9 cellular contexts compared by ENCODE assay signal in the genomic region with DNA sequence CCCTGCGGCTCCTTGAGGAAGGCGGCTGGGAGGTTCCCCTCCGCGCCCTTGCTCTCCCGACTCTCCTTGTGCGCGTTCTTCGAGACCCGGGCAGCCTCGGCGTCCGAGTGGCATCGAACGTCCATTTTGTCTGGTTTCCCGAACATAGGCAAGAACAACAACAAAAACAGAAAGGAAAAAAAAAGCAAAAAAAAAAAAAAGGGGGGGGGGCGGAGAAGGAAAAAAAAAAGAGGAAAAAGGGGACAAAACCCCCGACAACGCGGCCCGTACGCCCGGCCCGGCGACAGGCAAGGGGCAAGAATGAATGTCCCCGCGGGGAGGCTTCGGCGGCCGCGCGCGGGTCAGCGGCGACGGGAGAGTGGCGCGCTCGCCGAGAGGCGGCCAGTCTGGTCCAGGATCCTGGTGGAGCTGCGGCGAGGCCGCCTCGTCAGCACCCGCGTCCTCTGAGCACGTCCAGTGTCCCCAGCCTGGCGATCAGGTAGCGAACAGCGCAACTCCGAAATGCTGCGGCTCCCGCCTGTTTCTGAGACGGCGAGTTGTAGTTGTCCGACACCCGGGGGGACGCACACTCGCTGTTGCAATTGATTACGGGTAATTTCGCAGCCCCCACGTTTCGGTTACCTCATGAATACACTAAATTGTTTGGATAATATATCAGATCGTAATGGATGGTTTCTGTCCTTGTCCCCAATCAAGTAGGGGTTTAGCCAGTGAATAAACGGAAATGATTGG. TPM values are rescaled to one million over a fixed set of nuclear protein-coding genes. Genes with fewer than 3 reads are reported as not detected.
DNase-seq lines count a peak whose midpoint lies in the region; FAIRE-seq and TF ChIP-seq lines count a peak whose summit lies in the region.
"Had no signal": no experiment of that assay in that cellular context is flagged by ENCODE, and none has a peak within 500 bp of the region (broad histone marks: within the 10 kb centered on the region; RNA-seq: fewer than 3 reads in every experiment).

A gene with protein sequence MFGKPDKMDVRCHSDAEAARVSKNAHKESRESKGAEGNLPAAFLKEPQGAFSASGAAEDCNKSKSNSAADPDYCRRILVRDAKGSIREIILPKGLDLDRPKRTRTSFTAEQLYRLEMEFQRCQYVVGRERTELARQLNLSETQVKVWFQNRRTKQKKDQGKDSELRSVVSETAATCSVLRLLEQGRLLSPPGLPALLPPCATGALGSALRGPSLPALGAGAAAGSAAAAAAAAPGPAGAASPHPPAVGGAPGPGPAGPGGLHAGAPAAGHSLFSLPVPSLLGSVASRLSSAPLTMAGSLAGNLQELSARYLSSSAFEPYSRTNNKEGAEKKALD (minus strand): TSS at position 360 of the 732 bp plus-strand sequence. CDS start 214 bp downstream, at position 146.

- no peaks in the 10 kb centered on the region for H3K36me3 ChIP-seq in duodenal mucosa (ENCODE audit: control insufficient read depth in 1 of 2, insufficient read depth in 2 of 2, low read length in 2 of 2)
- H3K36me3 ChIP-seq in neural progenitor cell, result no peaks in the 10 kb centered on the region
- H3K36me3 ChIP-seq in kidney (ENCODE audit: control insufficient read depth in 1 of 2, insufficient read depth in 2 of 2, low read length in 2 of 2), result no peaks in the 10 kb centered on the region

- H3K4me1 ChIP-seq in duodenal mucosa (ENCODE audit: control insufficient read depth in 1 of 2, insufficient read depth in 2 of 2, low read length in 2 of 2) (peaks cover 0 to 4% of the 10 kb centered on the region in 2 donors), neural progenitor cell (peaks cover 40% of the 10 kb centered on the region), kidney (ENCODE audit: control insufficient read depth in 1 of 2, insufficient read depth in 1 of 2, low read depth in 1 of 2, low read length in 2 of 2) (peaks cover 6 to 9% of the 10 kb centered on the region in 2 donors)

- H3K79me2 ChIP-seq in neural progenitor cell (ENCODE audit: low read depth), result no peaks in the 10 kb centered on the region

- H4K20me1 ChIP-seq in neural progenitor cell (ENCODE audit: low read depth), result peaks cover 63% of the 10 kb centered on the region

- H2AFZ ChIP-seq in neural progenitor cell (replicated peaks), result peak within 1 kb of the TSS; percentile 87

- H3K36me3 Mint-ChIP-seq in neural progenitor cell, result peaks cover 3% of the 10 kb centered on the region

- H3K27ac ChIP-seq in duodenal mucosa (ENCODE audit: low read depth, low read length) (no peak within 1 kb of the TSS), neural progenitor cell (no peak within 1 kb of the TSS), kidney (ENCODE audit: low read depth in 2 of 2, low read length in 2 of 2) (no peak within 1 kb of the TSS)

- no peak for DNase-seq in AG09309 (ENCODE audit: low read depth)
- no peak for DNase-seq in HFF-Myc (ENCODE audit: extremely low read depth, low read depth)
- peak; percentile 76 for DNase-seq in neural progenitor cell (ENCODE audit: low spot score)
- no peak for DNase-seq in NCI-H128 (lab: John Stamatoyannopoulos, UW; ENCODE audit: unreplicated experiment)
- DNase-seq in GF-D8 (lab: John Stamatoyannopoulos, UW), result no peak
- no peak for DNase-seq in kidney tubule cell (ENCODE audit: low spot score)
- DNase-seq in kidney, result no peak

- peak within 1 kb of the TSS; percentile 90 for H3K27ac Mint-ChIP-seq in neural progenitor cell

- H3K4me3 ChIP-seq in AG09309 (ENCODE audit: control insufficient read depth, low read depth, low read length) (peak within 1 kb of the TSS; percentile 24), HFF-Myc (replicated peaks; ENCODE audit: low read depth, low read length) (peak within 1 kb of the TSS; percentile 34), duodenal mucosa (ENCODE audit: low read depth in 1 of 2, low read length in 2 of 2) (peak within 1 kb of the TSS; percentile 29 to 45), neural progenitor cell (peak within 1 kb of the TSS; percentile 60), kidney (ENCODE audit: low read length in 2 of 2) (peak within 1 kb of the TSS in 1 of 2 donors; percentile 21)

- peak within 1 kb of the TSS; percentile 92 for H3K4me3 Mint-ChIP-seq in neural progenitor cell

- H3K27me3 Mint-ChIP-seq in neural progenitor cell (ENCODE audit: insufficient read depth, low read depth), result peaks cover 74% of the 10 kb centered on the region

- H3K9me3 ChIP-seq in duodenal mucosa (ENCODE audit: control insufficient read depth in 1 of 2, low read length in 2 of 2) (no peaks in the 10 kb centered on the region), neural progenitor cell (ENCODE audit: low read depth) (no peaks in the 10 kb centered on the region), kidney (ENCODE audit: control insufficient read depth in 1 of 2, low read length in 2 of 2) (no peaks in the 10 kb centered on the region)

- no peak within 1 kb of the TSS for H3K9ac ChIP-seq in duodenal mucosa (ENCODE audit: low read depth in 1 of 2, low read length in 2 of 2)
- H3K9ac ChIP-seq in neural progenitor cell, result no peak within 1 kb of the TSS
- no peak within 1 kb of the TSS for H3K9ac ChIP-seq in kidney (ENCODE audit: low read length in 2 of 2)

- H3F3A ChIP-seq in neural progenitor cell (ENCODE audit: low read depth), result peaks cover 56% of the 10 kb centered on the region

- peak within 1 kb of the TSS; percentile 99 for H3K4me2 ChIP-seq in neural progenitor cell

- FAIRE-seq in kidney (lab: Jason Lieb, UNC), result no peak

- H3K9me3 Mint-ChIP-seq in neural progenitor cell, result peaks cover 5% of the 10 kb centered on the region

- H3K27me3 ChIP-seq in duodenal mucosa (ENCODE audit: control insufficient read depth in 1 of 2, insufficient read depth in 2 of 2, low read length in 2 of 2) (peaks cover 80 to 82% of the 10 kb centered on the region in 2 donors), neural progenitor cell (peaks cover 100% of the 10 kb centered on the region)

- TF ChIP-seq CTCF in AG09309 (IDR thresholded peaks at IDR 0.05; ENCODE audit: control insufficient read depth, insufficient read depth, low read depth, low read length, missing control alignments), result no peak
- TF ChIP-seq CTCF in HFF-Myc (IDR thresholded peaks at IDR 0.05; ENCODE audit: low read depth, low read length, missing control alignments), result no peak
- no peak for TF ChIP-seq CTCF in neural progenitor cell (IDR thresholded peaks at IDR 0.05)
- no peak for TF ChIP-seq CTCF in kidney (IDR thresholded peaks at IDR 0.05; ENCODE audit: borderline replicate concordance, extremely low read depth, insufficient read depth)

- H3K4me1 Mint-ChIP-seq in neural progenitor cell, result peaks cover 49% of the 10 kb centered on the region

- intact Hi-C loops in kidney (cut with DNase I), result no loop called here

RNA-seq across cellular contexts. Expression of the gene that starts here (rescaled TPM):
- total RNA-seq in neural progenitor cell (ENCODE audit: low replicate concordance) (0.25 TPM in 1 of 2 replicates, not detected in the other), kidney (not detected)
- polyA plus RNA-seq in kidney (ENCODE audit: insufficient read depth, low read depth, low replicate concordance), result not detected
- total RNA-seq: dermis microvascular lymphatic vessel endothelial cell had no signal

Comparison
In these comparisons a context has a peak if more than half of its experiments do, and no peak if none do; other contexts are left out.
1. Peak in DNase-seq, H3K4me3 ChIP-seq and H3K4me2 ChIP-seq in neural progenitor cell; RNA of the gene not detected or under 1 TPM.